Comparison of ENCODE assay signal across 28 cellular contexts in genomic region chr14:34633697-34634096, GRCh38.
"Had no signal": no experiment of that assay in that cellular context is flagged by ENCODE, and none has a peak within 500 bp of the region (broad histone marks: within the 10 kb centered on the region; RNA-seq: fewer than 3 reads in every experiment).

No MANE protein-coding gene starts in this region.

- H3K36me3 ChIP-seq: esophagus muscularis mucosa, lower lobe of right lung, neural progenitor cell, right lobe of liver, thoracic aorta, tibial nerve, upper lobe of left lung had no signal

- H3K27ac ChIP-seq: esophagus muscularis mucosa, lower lobe of right lung, neural progenitor cell, parathyroid adenoma, right lobe of liver, thoracic aorta, tibial nerve, upper lobe of left lung had no signal

- H3K27me3 Mint-ChIP-seq: memory B cell; stimulated activated naive B cell treated with anti-CD40 and anti-IgM and Interleukin-4, amounts not matched to agents 10 μg/mL and 1 μg/mL and 100 μg/mL, for 72 hours had no signal

- H3K27ac Mint-ChIP-seq: immature natural killer cell; memory B cell; mesothelial cell of epicardium; nephron; neural progenitor cell; progenitor cell of endocrine pancreas; stimulated activated naive B cell treated with anti-CD40 and anti-IgM and Interleukin-4, amounts not matched to agents 10 μg/mL and 1 μg/mL and 100 μg/mL, for 72 hours; stimulated activated naive CD8-positive, alpha-beta T cell treated with anti-CD3 and anti-CD28 coated beads, Interleukin-15, Interleukin-2, amounts not matched to agents 100 ng/mL and 50 ng/mL, for 24 hours had no signal

- H2AFZ ChIP-seq: neural progenitor cell, parathyroid adenoma had no signal

- H3K4me3 ChIP-seq: esophagus muscularis mucosa, lower lobe of right lung, mucosa of descending colon, neural progenitor cell, right lobe of liver, thoracic aorta, tibial nerve, upper lobe of left lung had no signal

- H3K27me3 ChIP-seq: esophagus muscularis mucosa, right lobe of liver, tibial nerve, upper lobe of left lung had no signal

- H3K4me1 ChIP-seq: neural progenitor cell had no signal

- FAIRE-seq: endothelial cell of umbilical vein, small intestine, urothelium cell line had no signal

- H3K4me3 Mint-ChIP-seq: immature natural killer cell; memory B cell; mesothelial cell of epicardium; nephron; neural progenitor cell; stimulated activated naive B cell treated with anti-CD40 and anti-IgM and Interleukin-4, amounts not matched to agents 10 μg/mL and 1 μg/mL and 100 μg/mL, for 72 hours; stimulated activated naive CD8-positive, alpha-beta T cell treated with anti-CD3 and anti-CD28 coated beads, Interleukin-15, Interleukin-2, amounts not matched to agents 100 ng/mL and 50 ng/mL, for 24 hours had no signal

- H3K36me3 Mint-ChIP-seq: immature natural killer cell, mesothelial cell of epicardium had no signal

- ATAC-seq: left ventricle myocardium superior; lower lobe of right lung; mucosa of descending colon; right lobe of liver; stimulated activated naive B cell treated with anti-CD40 and anti-IgM and Interleukin-4, amounts not matched to agents 10 μg/mL and 1 μg/mL and 100 μg/mL, for 72 hours had no signal

- H3K9me3 Mint-ChIP-seq: immature natural killer cell; naive B cell; stimulated activated naive B cell treated with anti-CD40 and anti-IgM and Interleukin-4, amounts not matched to agents 10 μg/mL and 1 μg/mL and 100 μg/mL, for 72 hours; stimulated activated naive CD8-positive, alpha-beta T cell treated with anti-CD3 and anti-CD28 coated beads, Interleukin-15, Interleukin-2, amounts not matched to agents 100 ng/mL and 50 ng/mL, for 24 hours had no signal

- H3K4me2 ChIP-seq: neural progenitor cell had no signal

- H3K9me3 ChIP-seq: esophagus muscularis mucosa, lower lobe of right lung, mucosa of descending colon, right lobe of liver, thoracic aorta, tibial nerve, upper lobe of left lung had no signal

- H3K9ac ChIP-seq: neural progenitor cell, parathyroid adenoma had no signal

- DNase-seq: cortex of kidney; effector memory CD4-positive, alpha-beta T cell; foreskin melanocyte; hypothalamus; immature natural killer cell; islet precursor cell; left ventricle myocardium superior; lower lobe of right lung; mucosa of descending colon; naive B cell; right lobe of liver; stimulated activated CD4-positive, alpha-beta T cell treated with anti-CD3 and anti-CD28 coated beads, Interleukin-15, amount 100 ng/mL, for 24 hours; stimulated activated CD4-positive, alpha-beta T cell treated with anti-CD3 and anti-CD28 coated beads, Interleukin-2, amount 100 ng/mL, for 48 hours; stimulated activated naive B cell treated with anti-CD40 and anti-IgM and Interleukin-4, amounts not matched to agents 10 μg/mL and 1 μg/mL and 100 μg/mL, for 72 hours; upper lobe of left lung had no signal
